1 cellular context compared by ENCODE assay signal in genomic region chr15:45719490-45719889, GRCh38.
TF ChIP-seq lines count a peak whose summit lies in the region.

No MANE protein-coding gene starts in this region.

TF ChIP-seq in IMR-90, 13 proteins besides CTCF, POLR2A, EP300 and RAD21 (continued from another document):
- no peak for TF ChIP-seq MAZ (IDR thresholded peaks at IDR 0.05; ENCODE audit: borderline replicate concordance, low read depth, low read length)
- TF ChIP-seq BHLHE40 (IDR thresholded peaks at IDR 0.05; ENCODE audit: low read depth, low read length) = no peak
- TF ChIP-seq SMC3 (IDR thresholded peaks at IDR 0.05; ENCODE audit: low read depth, low read length) = no peak
- TF ChIP-seq CHD1 (IDR thresholded peaks at IDR 0.05; ENCODE audit: low read depth, low read length) = no peak
- TF ChIP-seq USF2 (IDR thresholded peaks at IDR 0.05; ENCODE audit: low read depth, low read length) = no peak
- no peak for TF ChIP-seq RFX5 (IDR thresholded peaks at IDR 0.05; ENCODE audit: low read depth, low read length)
- TF ChIP-seq MXI1 (IDR thresholded peaks at IDR 0.05; ENCODE audit: borderline replicate concordance, low read depth, low read length) = no peak
- no peak for TF ChIP-seq FOS (IDR thresholded peaks at IDR 0.05; ENCODE audit: low read depth, low read length)
- TF ChIP-seq NFE2L2 (IDR thresholded peaks at IDR 0.05; ENCODE audit: low read depth, low read length) = no peak
TF ChIP-seq in IMR-90: peak in this region for 0.
